In the genomic region with DNA sequence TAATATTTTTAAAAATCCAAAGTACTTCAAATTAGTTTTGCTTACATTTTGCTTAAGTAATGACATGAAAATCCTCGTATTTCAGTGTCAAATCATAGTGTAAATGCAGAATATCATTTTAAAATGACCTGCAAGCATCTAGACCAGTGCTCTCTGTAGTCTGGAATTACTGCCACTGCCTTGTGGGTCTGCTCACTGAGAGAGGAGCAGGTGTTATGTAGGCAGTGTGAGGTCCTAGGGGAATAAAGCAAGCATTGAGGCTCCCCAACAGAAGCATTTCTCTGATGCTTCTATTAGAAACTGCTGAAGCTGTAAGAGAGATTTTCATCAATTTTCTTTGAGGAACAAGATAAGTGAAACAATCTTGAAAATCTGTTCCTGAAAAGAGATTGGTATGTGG, we compare ENCODE assay signal across 1 cellular context.
TF ChIP-seq lines count a peak whose summit lies in the region.

No MANE protein-coding gene starts in this region.

TF ChIP-seq in IMR-90, 13 proteins besides CTCF, POLR2A, EP300 and RAD21 (continued from another document):
- TF ChIP-seq, protein P1, sequence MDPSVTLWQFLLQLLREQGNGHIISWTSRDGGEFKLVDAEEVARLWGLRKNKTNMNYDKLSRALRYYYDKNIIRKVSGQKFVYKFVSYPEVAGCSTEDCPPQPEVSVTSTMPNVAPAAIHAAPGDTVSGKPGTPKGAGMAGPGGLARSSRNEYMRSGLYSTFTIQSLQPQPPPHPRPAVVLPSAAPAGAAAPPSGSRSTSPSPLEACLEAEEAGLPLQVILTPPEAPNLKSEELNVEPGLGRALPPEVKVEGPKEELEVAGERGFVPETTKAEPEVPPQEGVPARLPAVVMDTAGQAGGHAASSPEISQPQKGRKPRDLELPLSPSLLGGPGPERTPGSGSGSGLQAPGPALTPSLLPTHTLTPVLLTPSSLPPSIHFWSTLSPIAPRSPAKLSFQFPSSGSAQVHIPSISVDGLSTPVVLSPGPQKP (IDR thresholded peaks at IDR 0.05; ENCODE audit: borderline replicate concordance, low read depth, low read length) = no peak
- TF ChIP-seq MAFK (IDR thresholded peaks at IDR 0.05; ENCODE audit: low read depth, low read length) (no peak), MAZ (IDR thresholded peaks at IDR 0.05; ENCODE audit: borderline replicate concordance, low read depth, low read length) (no peak), SMC3 (IDR thresholded peaks at IDR 0.05; ENCODE audit: low read depth, low read length) (no peak), RCOR1 (IDR thresholded peaks at IDR 0.05; ENCODE audit: insufficient replicate concordance, low read length) (no peak), CEBPB (IDR thresholded peaks at IDR 0.05; ENCODE audit: low read depth, low read length) (no peak)
